ENCODE assay signal across 8 cellular contexts in genomic region chr1:208731976-208732821, GRCh38.
DNase-seq lines count a peak whose midpoint lies in the region; ATAC-seq and TF ChIP-seq lines count a peak whose summit lies in the region.

No MANE protein-coding gene starts in this region.

- DNase-seq in GM19238 (ENCODE audit: insufficient read length, low spot score) = peak; percentile 13
- peak; percentile 51 for DNase-seq in retina
- DNase-seq in NCI-H2227 treated with DMSO at 0.1 percent for 48 hours (lab: John Stamatoyannopoulos, UW) = no peak
- no peak for DNase-seq in activated CD4-positive, alpha-beta T cell treated with anti-CD3 and anti-CD28 coated beads for 4 hours
- DNase-seq in SKM-1 treated with dmso at 0.1 percent for 144 hours (lab: John Stamatoyannopoulos, UW; ENCODE audit: unreplicated experiment) = no peak

- H3K4me3 ChIP-seq in BLaER1 (peak overlapping the region; percentile 27; the same call in 1 of the 2 replicates), OCI-LY3 (ENCODE audit: low read length) (peak overlapping the region; percentile 30; the same call in 1 of the 2 replicates)

- no peaks in the 10 kb centered on the region for H3K9me3 ChIP-seq in BLaER1
- H3K9me3 ChIP-seq in OCI-LY3 (ENCODE audit: insufficient read depth, low read length) = no peaks in the 10 kb centered on the region

- H2AFZ ChIP-seq in OCI-LY3 (ENCODE audit: low read depth, low read length) = no peak overlapping the region

- H4K20me1 ChIP-seq in BLaER1 = no peaks in the 10 kb centered on the region
- H4K20me1 ChIP-seq in OCI-LY3 (ENCODE audit: insufficient read depth, low read length) = no peaks in the 10 kb centered on the region

- peak overlapping the region; percentile 39; the same call in 1 of the 2 replicates for H3K9ac ChIP-seq in BLaER1
- H3K9ac ChIP-seq in OCI-LY3 (ENCODE audit: low read length) = no peak overlapping the region

- peaks cover 25% of the 10 kb centered on the region for H3K4me1 ChIP-seq in BLaER1
- H3K4me1 ChIP-seq in OCI-LY3 (ENCODE audit: low read length) = 0 out of 2 replicates have a peak, but pooled peaks cover 4% of the 10 kb centered on the region

- no peaks in the 10 kb centered on the region for H3K36me3 ChIP-seq in BLaER1
- H3K36me3 ChIP-seq in OCI-LY3 (replicated peaks; ENCODE audit: low read depth, low read length) = no peaks in the 10 kb centered on the region

- H3K27me3 ChIP-seq in BLaER1 (no peaks in the 10 kb centered on the region), OCI-LY3 (ENCODE audit: low read depth, low read length) (peaks cover 28% of the 10 kb centered on the region)

- TF ChIP-seq CTCF in OCI-LY3 (IDR thresholded peaks at IDR 0.05; ENCODE audit: low read depth, low read length) = no peak

- H3K27ac ChIP-seq in BLaER1 = peak overlapping the region; percentile 60
- no peak overlapping the region for H3K27ac ChIP-seq in OCI-LY3 (ENCODE audit: low read length)

- ATAC-seq in HG03159 (IDR thresholded peaks at IDR 0.05; ENCODE audit: unreplicated experiment) = peak; percentile 96

- H3K4me2 ChIP-seq in BLaER1 = peak overlapping the region; percentile 75
- H3K4me2 ChIP-seq in OCI-LY3 (ENCODE audit: low read length) = peak overlapping the region; percentile 29

- no peaks in the 10 kb centered on the region for H3K79me2 ChIP-seq in OCI-LY3 (ENCODE audit: low read length)

Comparison
In these comparisons a context has a peak if more than half of its experiments do, and no peak if none do; other contexts are left out.
1. DNase-seq: peak in GM19238 (single experiment) and retina (single experiment); none in NCI-H2227 treated with DMSO at 0.1 percent for 48 hours (single experiment), activated CD4-positive, alpha-beta T cell treated with anti-CD3 and anti-CD28 coated beads for 4 hours (0 of 2) and SKM-1 treated with dmso at 0.1 percent for 144 hours (single experiment).